ENCODE assay signal across 16 cellular contexts in the genomic region with DNA sequence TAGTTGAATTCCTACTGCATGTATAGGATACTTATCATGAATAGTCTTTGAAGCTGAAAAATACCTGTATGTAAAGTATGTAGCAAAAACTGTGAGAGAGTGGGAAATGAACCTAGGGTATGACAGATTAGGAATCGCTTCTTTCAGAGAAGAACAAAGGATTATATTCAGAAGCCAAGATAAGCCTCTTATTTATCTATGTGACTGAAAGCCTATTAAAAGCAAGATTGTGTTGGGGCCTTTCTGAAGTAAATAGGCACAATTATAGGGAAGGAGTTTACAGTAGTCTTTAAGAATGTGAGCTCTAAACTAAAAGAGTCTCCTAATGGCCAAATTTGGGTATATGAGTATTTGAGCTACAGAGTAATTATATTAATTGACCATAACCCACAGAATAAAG.
DNase-seq lines count a peak whose midpoint lies in the region; TF ChIP-seq lines count a peak whose summit lies in the region.
"Had no signal": no experiment of that assay in that cellular context is flagged by ENCODE, and none has a peak within 500 bp of the region (broad histone marks: within the 10 kb centered on the region; RNA-seq: fewer than 3 reads in every experiment).

No MANE protein-coding gene starts in this region.

- H3K36me3 Mint-ChIP-seq in nephron (ENCODE audit: low read depth): no peaks in the 10 kb centered on the region
- H3K36me3 Mint-ChIP-seq in progenitor cell of endocrine pancreas (ENCODE audit: insufficient read depth): no peaks in the 10 kb centered on the region
- H3K36me3 Mint-ChIP-seq: CD14-positive monocyte; CD4-positive, alpha-beta memory T cell had no signal

- no peak overlapping the region for H3K27ac ChIP-seq in A673 (ENCODE audit: low read depth, low read length, poor library complexity, severe bottlenecking)
- H3K27ac ChIP-seq: 22Rv1, A549, BLaER1 had no signal

- peaks cover 4% of the 10 kb centered on the region for H3K4me1 Mint-ChIP-seq in nephron
- peaks cover 9% of the 10 kb centered on the region for H3K4me1 Mint-ChIP-seq in progenitor cell of endocrine pancreas (ENCODE audit: low read depth)
- H3K4me1 Mint-ChIP-seq: CD14-positive monocyte; CD4-positive, alpha-beta memory T cell; H9; IgD-negative memory B cell had no signal

- DNase-seq in A673 (ENCODE audit: low spot score) (peak; percentile 26), NCI-H82 (lab: John Stamatoyannopoulos, UW) (peak; percentile 80), epidermal melanocyte (ENCODE audit: insufficient read length, low spot score) (peak; percentile 25), progenitor cell of endocrine pancreas (ENCODE audit: low spot score, unreplicated experiment) (no peak), DMS79 treated with DMSO at 0.1 percent for 48 hours (lab: John Stamatoyannopoulos, UW) (no peak), DMS79 (lab: John Stamatoyannopoulos, UW) (no peak)
- DNase-seq: Calu3; CD4-positive, alpha-beta memory T cell; GF-D8; H9 had no signal

- POLR2A ChIA-PET in A673 (lab: Charles Lee; ENCODE audit: low non-redundant PET): interaction anchor here (0.8 kb wide), 1 partner anchor 538 kb away, joined by 4 read pairs; no protein-coding TSS in a partner anchor

- BruUV-seq in A673 (replicated peaks; lab: Mats Ljungman, UMichigan): no TSS peak

- TF ChIP-seq CTCF in A673 (conservative IDR thresholded peaks at IDR 0.05; ENCODE audit: low read depth, low read length) (no peak), nephron (IDR thresholded peaks at IDR 0.05; ENCODE audit: unreplicated experiment in 3 of 3) (no peak), progenitor cell of endocrine pancreas (IDR thresholded peaks at IDR 0.05; ENCODE audit: unreplicated experiment) (no peak)

- H3K27me3 ChIP-seq in A673 (replicated peaks; ENCODE audit: insufficient read depth, low read depth, low read length, poor library complexity): no peaks in the 10 kb centered on the region
- H3K27me3 ChIP-seq: BLaER1 had no signal

- H3K27ac Mint-ChIP-seq in nephron (peak overlapping the region in 2 of 3 experiments; percentile 66 to 76), progenitor cell of endocrine pancreas (no peak overlapping the region)
- H3K27ac Mint-ChIP-seq: CD14-positive monocyte; CD4-positive, alpha-beta memory T cell; H9; IgD-negative memory B cell had no signal

- intact Hi-C loops in A673 (cut with micrococcal nuclease; ENCODE audit: unreplicated experiment): no loop called here

- H3K27me3 Mint-ChIP-seq in nephron (ENCODE audit: low read depth) (no peaks in the 10 kb centered on the region), progenitor cell of endocrine pancreas (no peaks in the 10 kb centered on the region)
- H3K27me3 Mint-ChIP-seq: CD4-positive, alpha-beta memory T cell; IgD-negative memory B cell had no signal

- H3K36me3 ChIP-seq in A673 (ENCODE audit: insufficient read depth, low read length, poor library complexity, severe bottlenecking): no peaks in the 10 kb centered on the region
- H3K36me3 ChIP-seq: BLaER1 had no signal

- no peaks in the 10 kb centered on the region for H3K9me3 ChIP-seq in A673 (ENCODE audit: low read depth, low read length, poor library complexity, severe bottlenecking)
- H3K9me3 ChIP-seq: A549, BLaER1 had no signal

- H3K4me1 ChIP-seq in A673 (ENCODE audit: insufficient read depth, low read length, poor library complexity, severe bottlenecking): peaks cover 32% of the 10 kb centered on the region
- H3K4me1 ChIP-seq: A549, BLaER1 had no signal

- H3K4me3 Mint-ChIP-seq in nephron (no peak overlapping the region), progenitor cell of endocrine pancreas (ENCODE audit: low read depth) (no peak overlapping the region)
- H3K4me3 Mint-ChIP-seq: CD14-positive monocyte; CD4-positive, alpha-beta memory T cell; H9; IgD-negative memory B cell had no signal

- H3K4me3 ChIP-seq in A673 (ENCODE audit: low read depth, low read length, poor library complexity, severe bottlenecking): no peak overlapping the region
- H3K4me3 ChIP-seq: A549, BLaER1 had no signal

- CTCF ChIA-PET in A673 (lab: Charles Lee): no interaction called here

- H3K9me3 Mint-ChIP-seq in nephron (peaks cover 6% of the 10 kb centered on the region), progenitor cell of endocrine pancreas (ENCODE audit: low read depth) (peaks cover 4% of the 10 kb centered on the region)
- H3K9me3 Mint-ChIP-seq: H9, IgD-negative memory B cell had no signal

Comparison
In these comparisons a context has a peak if more than half of its experiments do, and no peak if none do; other contexts are left out.
1. DNase-seq: peak in A673 (single experiment), NCI-H82 (single experiment) and epidermal melanocyte (single experiment); none in progenitor cell of endocrine pancreas (single experiment), DMS79 treated with DMSO at 0.1 percent for 48 hours (single experiment) and DMS79 (single experiment).